In the genomic region with DNA sequence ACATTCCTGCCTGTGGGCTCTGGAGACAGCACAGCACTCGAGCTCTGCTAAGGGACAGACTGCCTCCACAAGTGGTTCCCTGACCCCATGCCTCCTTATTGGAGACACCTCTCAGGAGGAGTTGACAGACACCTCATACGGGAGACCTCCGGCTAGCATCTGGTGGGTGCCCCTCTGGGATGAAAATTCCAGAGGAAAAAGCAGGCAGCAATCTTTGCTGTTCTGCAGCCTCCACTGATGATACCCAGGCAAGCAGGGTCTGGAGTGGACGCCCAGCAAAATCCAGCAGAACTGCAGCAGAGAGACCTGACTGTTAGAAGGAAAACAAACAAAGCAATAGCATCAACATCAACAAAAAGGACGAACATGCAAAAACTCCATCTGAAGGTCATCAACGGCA, we compare ENCODE assay signal across 25 cellular contexts.
A peak's percentile ranks its signal among the peaks of the same experiment; 100 is the strongest.
DNase-seq lines count a peak whose midpoint lies in the region; ATAC-seq, FAIRE-seq and TF ChIP-seq lines count a peak whose summit lies in the region.
"Had no signal": no experiment of that assay in that cellular context is flagged by ENCODE, and none has a peak within 500 bp of the region (broad histone marks: within the 10 kb centered on the region; RNA-seq: fewer than 3 reads in every experiment).

No MANE protein-coding gene starts in this region.

- FAIRE-seq in A549 (lab: Jason Lieb, UNC) (no peak), astrocyte (lab: Jason Lieb, UNC) (no peak)
- FAIRE-seq: GM12878, GM12892, GM18507 had no signal

- no peaks in the 10 kb centered on the region for H3K27me3 Mint-ChIP-seq in astrocyte (ENCODE audit: low read depth, unreplicated experiment)
- H3K27me3 Mint-ChIP-seq: CD4-positive, alpha-beta memory T cell; CD4-positive, CD25-positive, alpha-beta regulatory T cell; CD8-positive, alpha-beta memory T cell had no signal

- no peaks in the 10 kb centered on the region for H3K4me1 ChIP-seq in A549
- no peaks in the 10 kb centered on the region for H3K4me1 ChIP-seq in astrocyte (ENCODE audit: insufficient read depth, low read length)
- peaks cover 18% of the 10 kb centered on the region for H3K4me1 ChIP-seq in mesodermal cell (ENCODE audit: control insufficient read depth, insufficient read depth, low read length, poor library complexity, severe bottlenecking)
- H3K4me1 ChIP-seq in tibial artery = no peaks in the 10 kb centered on the region
- H3K4me1 ChIP-seq: BE2C, BLaER1 had no signal

- H3K4me2 ChIP-seq in A549 = peak overlapping the region; percentile 33; the same call in 1 of the 3 replicates
- H3K4me2 ChIP-seq in astrocyte (ENCODE audit: low read length) = no peak overlapping the region
- H3K4me2 ChIP-seq: BLaER1 had no signal

- H2AFZ ChIP-seq in astrocyte (ENCODE audit: low read depth, low read length) = no peak overlapping the region

- peaks cover 14% of the 10 kb centered on the region for H3K4me1 Mint-ChIP-seq in astrocyte (ENCODE audit: low read depth, unreplicated experiment)
- H3K4me1 Mint-ChIP-seq: CD14-positive monocyte; CD4-positive, alpha-beta memory T cell; CD4-positive, CD25-positive, alpha-beta regulatory T cell; CD8-positive, alpha-beta memory T cell had no signal

- WGBS in A549 (ENCODE audit: missing lambda C conversion rate) = 71% methylated on average over 6 of the region's 6 CpGs
- WGBS in mesodermal cell (ENCODE audit: insufficient coverage in 2 of 2), 2 experiments = 78 to 89% methylated on average over 4 to 5 of the region's 6 CpGs

- CTCF ChIA-PET in A549 (lab: Yijun Ruan, JAX) = no interaction called here

- peaks cover 9% of the 10 kb centered on the region for H3K9me3 Mint-ChIP-seq in astrocyte (ENCODE audit: unreplicated experiment)

- H3K4me3 Mint-ChIP-seq in astrocyte (ENCODE audit: unreplicated experiment) = no peak overlapping the region
- H3K4me3 Mint-ChIP-seq: CD14-positive monocyte; CD4-positive, alpha-beta memory T cell; CD4-positive, CD25-positive, alpha-beta regulatory T cell; CD8-positive, alpha-beta memory T cell had no signal

- no peak for ATAC-seq in A549
- ATAC-seq: GM12878 had no signal

- H3K4me3 ChIP-seq in A549 = no peak overlapping the region
- no peak overlapping the region for H3K4me3 ChIP-seq in astrocyte (ENCODE audit: insufficient read depth, low read depth, low read length)
- no peak overlapping the region for H3K4me3 ChIP-seq in mesodermal cell (ENCODE audit: extremely low read depth, insufficient read depth, low read length, poor library complexity, severe bottlenecking)
- no peak overlapping the region for H3K4me3 ChIP-seq in tibial artery
- H3K4me3 ChIP-seq: BLaER1, GM12878 had no signal

- H3K27ac Mint-ChIP-seq in astrocyte (ENCODE audit: unreplicated experiment) = peak overlapping the region; percentile 48
- H3K27ac Mint-ChIP-seq: CD4-positive, alpha-beta memory T cell; CD8-positive, alpha-beta memory T cell had no signal

- H3K9me3 ChIP-seq in A549 (no peaks in the 10 kb centered on the region), astrocyte (ENCODE audit: insufficient read depth, low read depth, low read length) (no peaks in the 10 kb centered on the region), mesodermal cell (ENCODE audit: control insufficient read depth, low read length) (no peaks in the 10 kb centered on the region), tibial artery (no peaks in the 10 kb centered on the region)
- H3K9me3 ChIP-seq: BLaER1 had no signal

- H3K27ac ChIP-seq in A549 (peak overlapping the region in 1 of 2 experiments; percentile 24; a peak in 1 of 6 replicates), astrocyte (ENCODE audit: low read depth, low read length) (no peak overlapping the region), mesodermal cell (ENCODE audit: low read depth, low read length, severe bottlenecking) (peak overlapping the region; percentile 73), tibial artery (no peak overlapping the region)
- H3K27ac ChIP-seq: 22Rv1, BLaER1 had no signal

- intact Hi-C loops in tibial artery (cut with DNase I; ENCODE audit: low total_unique reads) = no loop called here

- no peak for TF ChIP-seq EP300 in A549 (IDR thresholded peaks at IDR 0.05)

- no peak for TF ChIP-seq RAD21 in A549 (conservative IDR thresholded peaks at IDR 0.05 in 1 of 2, IDR thresholded peaks at IDR 0.05 in 1 of 2)

- H3K27me3 ChIP-seq in astrocyte (ENCODE audit: insufficient read depth, low read length) (no peaks in the 10 kb centered on the region), tibial artery (no peaks in the 10 kb centered on the region)
- H3K27me3 ChIP-seq: BE2C, BLaER1 had no signal

- POLR2A ChIA-PET in A549 (lab: Yijun Ruan, JAX) = no interaction called here

- no peaks in the 10 kb centered on the region for H4K20me1 ChIP-seq in astrocyte (ENCODE audit: insufficient read depth, low read length)
- H4K20me1 ChIP-seq: BLaER1 had no signal

- TF ChIP-seq CTCF in A549 (IDR thresholded peaks at IDR 0.05) (no peak), astrocyte (IDR thresholded peaks at IDR 0.05; ENCODE audit: insufficient read depth, low read depth, low read length) (no peak), tibial artery (IDR thresholded peaks at IDR 0.05) (no peak)

- H3K36me3 Mint-ChIP-seq in astrocyte (ENCODE audit: low read depth, unreplicated experiment) = no peaks in the 10 kb centered on the region
- H3K36me3 Mint-ChIP-seq: CD14-positive monocyte; CD4-positive, alpha-beta memory T cell; CD4-positive, CD25-positive, alpha-beta regulatory T cell; CD8-positive, alpha-beta memory T cell had no signal

- DNase-seq in A549 (ENCODE audit: low read depth in 1 of 2, low spot score in 1 of 2) (no peak), astrocyte (ENCODE audit: low read depth) (no peak), tibial artery (no peak), activated T-cell treated with anti-CD3 and anti-CD28 coated beads for 4 hours (no peak), HuH-7.5 (ENCODE audit: low spot score) (no peak)
- DNase-seq: ACHN; BE2C; C1 segment of cervical spinal cord; CD4-positive, CD25-positive, alpha-beta regulatory T cell; CD8-positive, alpha-beta memory T cell; COR-L47; DMS 273 treated with DMSO at 0.1 percent for 48 hours; DMS153; DMS53; DMS79; DND-41; GDM1 had no signal

- H3K79me2 ChIP-seq in astrocyte (ENCODE audit: insufficient read depth, low read length) = no peaks in the 10 kb centered on the region

- no peaks in the 10 kb centered on the region for H3K36me3 ChIP-seq in astrocyte (ENCODE audit: insufficient read depth, low read length)
- no peaks in the 10 kb centered on the region for H3K36me3 ChIP-seq in mesodermal cell (ENCODE audit: control insufficient read depth, insufficient read depth, low read length)
- H3K36me3 ChIP-seq in tibial artery = no peaks in the 10 kb centered on the region
- H3K36me3 ChIP-seq: BE2C, BLaER1 had no signal

- H3K9ac ChIP-seq in astrocyte (ENCODE audit: low read length) = no peak overlapping the region
- H3K9ac ChIP-seq: BLaER1 had no signal

- no peak for TF ChIP-seq POLR2A in A549 (IDR thresholded peaks at IDR 0.05; ENCODE audit: low read length)

TF ChIP-seq in A549, 52 proteins besides CTCF, POLR2A, EP300 and RAD21:
- TF ChIP-seq EHF (CRISPR knock-in tag; IDR thresholded peaks at IDR 0.05) (no peak), NR3C1 (IDR thresholded peaks at IDR 0.05) (no peak), KDM1A (IDR thresholded peaks at IDR 0.05; ENCODE audit: low read depth) (no peak), ZSCAN20 (CRISPR knock-in tag; IDR thresholded peaks at IDR 0.05) (no peak), ESRRA (IDR thresholded peaks at IDR 0.05; ENCODE audit: borderline replicate concordance, low read length) (no peak), CHD2 (IDR thresholded peaks at IDR 0.05; ENCODE audit: low read length, partially characterized antibody) (no peak), RARB (CRISPR knock-in tag; IDR thresholded peaks at IDR 0.05) (no peak), ZC3H11A (IDR thresholded peaks at IDR 0.05) (no peak), RFX5 (IDR thresholded peaks at IDR 0.05) (no peak), HDAC2 (IDR thresholded peaks at IDR 0.05) (no peak), CHD4 (IDR thresholded peaks at IDR 0.05; ENCODE audit: borderline replicate concordance) (no peak), SMC3 (IDR thresholded peaks at IDR 0.05) (no peak)
